Comparison of ENCODE assay signal across 9 cellular contexts in genomic region chr11:15629690-15630321, GRCh38.
DNase-seq lines count a peak whose midpoint lies in the region; ATAC-seq and TF ChIP-seq lines count a peak whose summit lies in the region.
"Had no signal": no experiment of that assay in that cellular context is flagged by ENCODE, and none has a peak within 500 bp of the region (broad histone marks: within the 10 kb centered on the region; RNA-seq: fewer than 3 reads in every experiment).

No MANE protein-coding gene starts in this region.

- DNase-seq in Daoy (ENCODE audit: low read depth) (peak; percentile 34), HT-29 (ENCODE audit: low spot score) (peak; percentile 73)
- no peak for DNase-seq in activated naive CD8-positive, alpha-beta T cell treated with anti-CD3 and anti-CD28 coated beads for 36 hours
- DNase-seq in activated T-cell treated with anti-CD3 and anti-CD28 coated beads, Interleukin-2, amount 50 U/mL, for 4 hours: no peak
- DNase-seq: MG63 had no signal

- no peaks in the 10 kb centered on the region for H3K36me3 Mint-ChIP-seq in activated naive CD8-positive, alpha-beta T cell treated with anti-CD3 and anti-CD28 coated beads for 36 hours
- H3K36me3 Mint-ChIP-seq in activated T-cell treated with anti-CD3 and anti-CD28 coated beads, Interleukin-2, amount 50 U/mL, for 4 hours (ENCODE audit: insufficient read depth): no peaks in the 10 kb centered on the region

- no peaks in the 10 kb centered on the region for H3K9me3 ChIP-seq in liver (ENCODE audit: control insufficient read depth in 4 of 4, low read length in 3 of 4)
- H3K9me3 ChIP-seq: MG63 had no signal

- H3K4me1 ChIP-seq in liver (ENCODE audit: control insufficient read depth in 4 of 4, insufficient read depth in 4 of 4, low read length in 3 of 4): no peaks in the 10 kb centered on the region

- H3K4me3 ChIP-seq in WI38 (ENCODE audit: low read depth, low read length): no peak overlapping the region
- no peak overlapping the region for H3K4me3 ChIP-seq in liver (ENCODE audit: low read depth in 1 of 3, low read length in 3 of 3)
- H3K4me3 ChIP-seq: MG63 had no signal

- no peak overlapping the region for H3K27ac Mint-ChIP-seq in activated naive CD8-positive, alpha-beta T cell treated with anti-CD3 and anti-CD28 coated beads for 36 hours

- 0 out of 2 replicates have a peak, but pooled peaks have one; percentile 14 for TF ChIP-seq CTCF in WI38 (IDR thresholded peaks at IDR 0.05; ENCODE audit: low read depth, low read length)
- TF ChIP-seq CTCF in liver (IDR thresholded peaks at IDR 0.05; ENCODE audit: low read depth, low read length, missing input control): peak; percentile 40

- no peaks in the 10 kb centered on the region for H3K36me3 ChIP-seq in liver (ENCODE audit: control insufficient read depth in 4 of 4, insufficient read depth in 3 of 4, low read depth in 1 of 4, low read length in 3 of 4)
- H3K36me3 ChIP-seq: MG63 had no signal

- H3K4me3 Mint-ChIP-seq in activated naive CD8-positive, alpha-beta T cell treated with anti-CD3 and anti-CD28 coated beads for 36 hours: no peak overlapping the region
- H3K4me3 Mint-ChIP-seq in activated T-cell treated with anti-CD3 and anti-CD28 coated beads, Interleukin-2, amount 50 U/mL, for 4 hours: no peak overlapping the region

- WGBS in liver: 54% methylated on average over 6 of the region's 6 CpGs

- no peak overlapping the region for H3K9ac ChIP-seq in liver (ENCODE audit: low read depth in 1 of 2, low read length in 2 of 2)

- H3K27me3 ChIP-seq in liver (ENCODE audit: control insufficient read depth in 4 of 4, insufficient read depth in 4 of 4, low read length in 3 of 4): no peaks in the 10 kb centered on the region
- H3K27me3 ChIP-seq: MG63 had no signal

- H3K4me1 Mint-ChIP-seq in activated naive CD8-positive, alpha-beta T cell treated with anti-CD3 and anti-CD28 coated beads for 36 hours: no peaks in the 10 kb centered on the region
- H3K4me1 Mint-ChIP-seq in activated T-cell treated with anti-CD3 and anti-CD28 coated beads, Interleukin-2, amount 50 U/mL, for 4 hours (ENCODE audit: low read depth): no peaks in the 10 kb centered on the region

- peak; percentile 66 to 81 for TF ChIP-seq RAD21 in liver (IDR thresholded peaks at IDR 0.05)

- ATAC-seq in GM19328 (IDR thresholded peaks at IDR 0.05; ENCODE audit: unreplicated experiment) (no peak), GM19035 (IDR thresholded peaks at IDR 0.05; ENCODE audit: unreplicated experiment) (no peak)
- ATAC-seq in activated T-cell treated with anti-CD3 and anti-CD28 coated beads, Interleukin-2, amount 50 U/mL, for 4 hours: no peak

- no peak overlapping the region for H3K27ac ChIP-seq in liver (ENCODE audit: low read depth in 1 of 2, low read length in 2 of 2)

- no peaks in the 10 kb centered on the region for H3K9me3 Mint-ChIP-seq in activated naive CD8-positive, alpha-beta T cell treated with anti-CD3 and anti-CD28 coated beads for 36 hours
- no peaks in the 10 kb centered on the region for H3K9me3 Mint-ChIP-seq in activated T-cell treated with anti-CD3 and anti-CD28 coated beads, Interleukin-2, amount 50 U/mL, for 4 hours

- H3K27me3 Mint-ChIP-seq in activated naive CD8-positive, alpha-beta T cell treated with anti-CD3 and anti-CD28 coated beads for 36 hours: peaks cover 9% of the 10 kb centered on the region
- no peaks in the 10 kb centered on the region for H3K27me3 Mint-ChIP-seq in activated T-cell treated with anti-CD3 and anti-CD28 coated beads, Interleukin-2, amount 50 U/mL, for 4 hours (ENCODE audit: low read depth)

TF ChIP-seq in liver, 16 proteins besides CTCF, POLR2A, EP300 and RAD21:
- TF ChIP-seq EGR1 (IDR thresholded peaks at IDR 0.05; ENCODE audit: low read depth in 2 of 2) (no peak), RXRA (IDR thresholded peaks at IDR 0.05) (no peak), FOXA2 (IDR thresholded peaks at IDR 0.05) (no peak), JUND (IDR thresholded peaks at IDR 0.05) (no peak), TAF1 (conservative IDR thresholded peaks at IDR 0.05) (no peak), ATF3 (IDR thresholded peaks at IDR 0.05) (no peak), HNF4A (conservative IDR thresholded peaks at IDR 0.05) (no peak), NR2F2 (IDR thresholded peaks at IDR 0.05) (no peak)

Comparison
In these comparisons a context has a peak if more than half of its experiments do, and no peak if none do; other contexts are left out.
1. DNase-seq: peak in Daoy (single experiment) and HT-29 (single experiment); none in activated naive CD8-positive, alpha-beta T cell treated with anti-CD3 and anti-CD28 coated beads for 36 hours (single experiment) and activated T-cell treated with anti-CD3 and anti-CD28 coated beads, Interleukin-2, amount 50 U/mL, for 4 hours (single experiment).